ENCODE assay signal across 36 cellular contexts in genomic region chr6:1329708-1330107, GRCh38. TPM values are rescaled to one million over a fixed set of nuclear protein-coding genes. Genes with fewer than 3 reads are reported as not detected.
"Had no signal": no experiment of that assay in that cellular context is flagged by ENCODE, and none has a peak within 500 bp of the region (broad histone marks: within the 10 kb centered on the region; RNA-seq: fewer than 3 reads in every experiment).

No MANE protein-coding gene starts in this region.

- H3K36me3 ChIP-seq: MG63 had no signal

- DNase-seq: Karpas-422, Kasumi-1, MG63, MM.1S, MV-4-11, NCI-H1048, NCI-H1092, NCI-H1092 treated with DMSO at 0.1 percent for 48 hours, NCI-H1105, NCI-H1105 treated with DMSO at 0.1 percent for 48 hours, NCI-H1417, NCI-H1417 treated with DMSO at 0.1 percent for 48 hours, NCI-H1436, NCI-H1436 treated with DMSO at 0.1 percent for 48 hours, NCI-H146, NCI-H1694, NCI-H1694 treated with DMSO at 0.1 percent for 48 hours, NCI-H187, NCI-H187 treated with DMSO at 0.1 percent for 48 hours, NCI-H1930, NCI-H2029, NCI-H2029 treated with DMSO at 0.1 percent for 48 hours, NCI-H2081, NCI-H2081 treated with DMSO at 0.1 percent for 48 hours, NCI-H2107, NCI-H2171, NCI-H2171 treated with DMSO at 0.1 percent for 48 hours, NCI-H2227 treated with DMSO at 0.1 percent for 48 hours, NCI-H226, NCI-H345, NCI-H446, NCI-H446 treated with DMSO at 0.1 percent for 48 hours, NCI-H510A, NCI-H510A treated with DMSO at 0.1 percent for 48 hours had no signal

- H3K4me3 ChIP-seq: MG63 had no signal

- H3K27me3 ChIP-seq: MG63 had no signal

- H3K9me3 ChIP-seq: MG63 had no signal

RNA-seq across cellular contexts. Expression of gene FOXQ1, which starts 17.8 kb away (rescaled TPM):
- total RNA-seq: M059J had no signal

RNA-seq across cellular contexts. Expression of gene FOXF2, which starts 59.7 kb away (rescaled TPM):
- total RNA-seq: LHCN-M2 had no signal
